In genomic region chr15:67096536-67097294, GRCh38 we compare ENCODE assay signal across 14 cellular contexts. TPM values are rescaled to one million over a fixed set of nuclear protein-coding genes. Genes with fewer than 3 reads are reported as not detected.
DNase-seq lines count a peak whose midpoint lies in the region; ATAC-seq and TF ChIP-seq lines count a peak whose summit lies in the region.
"Had no signal": no experiment of that assay in that cellular context is flagged by ENCODE, and none has a peak within 500 bp of the region (broad histone marks: within the 10 kb centered on the region; RNA-seq: fewer than 3 reads in every experiment).

No MANE protein-coding gene starts in this region.

- H3K4me1 ChIP-seq in RWPE2 (ENCODE audit: insufficient read depth, poor library complexity, severe bottlenecking) = peaks cover 83% of the 10 kb centered on the region

- no peak overlapping the region for H3K4me3 ChIP-seq in RWPE2 (ENCODE audit: severe bottlenecking)
- H3K4me3 ChIP-seq in epithelial cell of esophagus (ENCODE audit: low read length) = no peak overlapping the region
- H3K4me3 ChIP-seq in MG63 = no peak overlapping the region
- H3K4me3 ChIP-seq: adrenal gland, thoracic aorta had no signal

- H3K27ac Mint-ChIP-seq in stimulated activated naive CD8-positive, alpha-beta T cell treated with anti-CD3 and anti-CD28 coated beads, Interleukin-15, Interleukin-2, amounts not matched to agents 100 ng/mL and 50 ng/mL, for 24 hours = peak overlapping the region; percentile 49
- H3K27ac Mint-ChIP-seq: progenitor cell of endocrine pancreas, WTC11 had no signal

- H3K9me3 ChIP-seq in RWPE2 (ENCODE audit: severe bottlenecking) (no peaks in the 10 kb centered on the region), MG63 (no peaks in the 10 kb centered on the region)
- H3K9me3 ChIP-seq: adrenal gland, thoracic aorta had no signal

- ATAC-seq in stimulated activated naive CD8-positive, alpha-beta T cell treated with anti-CD3 and anti-CD28 coated beads, Interleukin-15, Interleukin-2, amounts not matched to agents 100 U/mL and 50 U/mL, for 24 hours = no peak
- ATAC-seq in RWPE2 (ENCODE audit: low read depth) (peak; percentile 54), sciatic nerve (no peak)
- ATAC-seq: WTC11 had no signal

- H3K27me3 ChIP-seq in RWPE2 (ENCODE audit: insufficient read depth, poor library complexity, severe bottlenecking) = no peaks in the 10 kb centered on the region
- no peaks in the 10 kb centered on the region for H3K27me3 ChIP-seq in MG63
- H3K27me3 ChIP-seq: adrenal gland had no signal

- H3K36me3 ChIP-seq in RWPE2 (ENCODE audit: low read depth) (peaks cover 66% of the 10 kb centered on the region), MG63 (peaks cover 85% of the 10 kb centered on the region)
- H3K36me3 ChIP-seq: adrenal gland, thoracic aorta had no signal

- peaks cover 74% of the 10 kb centered on the region for H3K4me1 Mint-ChIP-seq in stimulated activated naive CD8-positive, alpha-beta T cell treated with anti-CD3 and anti-CD28 coated beads, Interleukin-15, Interleukin-2, amounts not matched to agents 100 ng/mL and 50 ng/mL, for 24 hours (ENCODE audit: low read depth)

- H3K27me3 Mint-ChIP-seq in stimulated activated naive CD8-positive, alpha-beta T cell treated with anti-CD3 and anti-CD28 coated beads, Interleukin-15, Interleukin-2, amounts not matched to agents 100 ng/mL and 50 ng/mL, for 24 hours = no peaks in the 10 kb centered on the region
- H3K27me3 Mint-ChIP-seq: progenitor cell of endocrine pancreas had no signal

- H3K9me3 Mint-ChIP-seq in stimulated activated naive CD8-positive, alpha-beta T cell treated with anti-CD3 and anti-CD28 coated beads, Interleukin-15, Interleukin-2, amounts not matched to agents 100 ng/mL and 50 ng/mL, for 24 hours = no peaks in the 10 kb centered on the region
- H3K9me3 Mint-ChIP-seq: WTC11 had no signal

- intact Hi-C loops in head of caudate nucleus (cut with DNase I) = no loop called here
- intact Hi-C loops in sciatic nerve (cut with DNase I) = no loop called here

- DNase-seq in stimulated activated naive CD8-positive, alpha-beta T cell treated with anti-CD3 and anti-CD28 coated beads, Interleukin-15, Interleukin-2, amounts not matched to agents 100 U/mL and 50 U/mL, for 24 hours = no peak
- DNase-seq in RWPE2 (ENCODE audit: low spot score) (no peak), epithelial cell of esophagus (ENCODE audit: low read depth) (peak; percentile 58), head of caudate nucleus (no peak), HT-29 (ENCODE audit: low spot score) (no peak), MG63 (no peak), sciatic nerve (ENCODE audit: low spot score) (no peak)
- DNase-seq: adrenal gland, Kasumi-1, NCI-H2171 treated with DMSO at 0.1 percent for 48 hours had no signal

- TF ChIP-seq CTCF in RWPE2 (IDR thresholded peaks at IDR 0.05; ENCODE audit: poor library complexity, severe bottlenecking) (no peak), epithelial cell of esophagus (IDR thresholded peaks at IDR 0.05; ENCODE audit: insufficient read depth, low read depth, low read length, missing control alignments) (no peak)

- peak overlapping the region; percentile 64 for H3K27ac ChIP-seq in RWPE2 (ENCODE audit: poor library complexity, severe bottlenecking)
- H3K27ac ChIP-seq: thoracic aorta had no signal

- peaks cover 28% of the 10 kb centered on the region for H3K36me3 Mint-ChIP-seq in stimulated activated naive CD8-positive, alpha-beta T cell treated with anti-CD3 and anti-CD28 coated beads, Interleukin-15, Interleukin-2, amounts not matched to agents 100 ng/mL and 50 ng/mL, for 24 hours (ENCODE audit: low read depth)
- H3K36me3 Mint-ChIP-seq: WTC11 had no signal

- peak overlapping the region; percentile 4 for H3K4me3 Mint-ChIP-seq in stimulated activated naive CD8-positive, alpha-beta T cell treated with anti-CD3 and anti-CD28 coated beads, Interleukin-15, Interleukin-2, amounts not matched to agents 100 ng/mL and 50 ng/mL, for 24 hours
- H3K4me3 Mint-ChIP-seq: WTC11 had no signal

RNA-seq across cellular contexts. Expression of gene SMAD3, which starts 31.3 kb away (rescaled TPM):
- total RNA-seq in HT-29 (2014; rRNA removed; shearing (Covaris generic)) = 63.5 and 82.5 TPM in 2 replicates
- total RNA-seq in MG63 (2014; rRNA removed; shearing (Covaris generic); ENCODE audit: low replicate concordance) = 32.9 and 38.2 TPM in 2 replicates
- total RNA-seq in sciatic nerve = 58.8 TPM
